Comparison of ENCODE assay signal across 15 cellular contexts in the genomic region with DNA sequence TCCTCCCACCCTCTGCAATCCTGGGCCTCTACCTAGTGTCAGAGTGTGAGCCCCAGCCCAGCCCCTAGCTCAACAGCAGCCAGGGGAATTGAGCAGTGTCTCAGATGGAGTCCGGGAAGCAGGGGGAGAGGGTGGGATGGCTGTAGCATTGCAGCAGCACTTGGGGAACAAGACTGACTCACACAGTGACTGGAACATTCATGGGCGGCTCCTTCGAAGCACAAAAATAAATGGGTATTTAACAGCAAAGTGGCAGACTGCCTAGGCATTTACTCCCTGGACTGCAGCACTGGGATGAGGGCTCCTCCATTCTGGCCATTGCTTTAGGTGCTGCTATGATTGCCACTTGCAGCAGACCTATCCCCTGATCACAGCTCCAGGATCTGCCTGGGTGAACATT. TPM values are rescaled to one million over a fixed set of nuclear protein-coding genes. Genes with fewer than 3 reads are reported as not detected.
DNase-seq lines count a peak whose midpoint lies in the region; ATAC-seq, FAIRE-seq and TF ChIP-seq lines count a peak whose summit lies in the region.
"Had no signal": no experiment of that assay in that cellular context is flagged by ENCODE, and none has a peak within 500 bp of the region (broad histone marks: within the 10 kb centered on the region; RNA-seq: fewer than 3 reads in every experiment).

No MANE protein-coding gene starts in this region.

- H2AK5ac ChIP-seq in H1 (ENCODE audit: low read depth, low read length), result no peak overlapping the region

- WGBS in H1 (ENCODE audit: extremely low coverage in 1 of 2, insufficient coverage in 1 of 2, insufficient read length in 1 of 2, insufficient replicate concordance in 2 of 2, low coverage in 1 of 2, low lambda C conversion rate in 2 of 2, missing lambda C conversion rate in 1 of 2), 2 experiments, result 85% methylated on average over 3 of the region's 3 CpGs; no CpG with 5 or more reads in 1 of the 2 experiments
- WGBS in lung, 2 donors, result 86 to 89% methylated on average over 3 of the region's 3 CpGs
- WGBS in stomach, 5 donors, result 71 to 91% (median 89%) methylated on average over 3 of the region's 3 CpGs

- H3K23me2 ChIP-seq in H1 (ENCODE audit: low read depth, low read length), result no peaks in the 10 kb centered on the region

- no peaks in the 10 kb centered on the region for H3K79me2 ChIP-seq in GM23338 (replicated peaks; ENCODE audit: insufficient read depth)
- no peaks in the 10 kb centered on the region for H3K79me2 ChIP-seq in H1 (ENCODE audit: control insufficient read depth in 1 of 2, insufficient read depth in 2 of 2, low read length in 2 of 2)

- POLR2A ChIA-PET in H1 (lab: Charles Lee; ENCODE audit: partially characterized antibody), result no interaction called here

- H2AFZ ChIP-seq in GM23338 (peak overlapping the region; percentile 91), H1 (ENCODE audit: low read length) (peak overlapping the region; percentile 72; the same call in 1 of the 2 replicates)

- CTCF ChIA-PET in H1 (lab: Charles Lee; ENCODE audit: partially characterized antibody), result no interaction called here

- no peak for TF ChIP-seq RAD21 in H1 (IDR thresholded peaks at IDR 0.05 in 1 of 2, conservative IDR thresholded peaks at IDR 0.05 in 1 of 2; ENCODE audit: low read depth in 2 of 2, low read length in 2 of 2)

- H3K27me3 ChIP-seq in GM23338 (ENCODE audit: insufficient read depth), result no peaks in the 10 kb centered on the region
- no peaks in the 10 kb centered on the region for H3K27me3 ChIP-seq in H1 (replicated peaks in 1 of 4; ENCODE audit: control insufficient read depth in 3 of 4, extremely low read depth in 1 of 4, insufficient read depth in 3 of 4, low read length in 3 of 4)
- no peaks in the 10 kb centered on the region for H3K27me3 ChIP-seq in lung (ENCODE audit: control insufficient read depth, insufficient read depth)
- H3K27me3 ChIP-seq in stomach, result no peaks in the 10 kb centered on the region
- no peaks in the 10 kb centered on the region for H3K27me3 ChIP-seq in gastrocnemius medialis
- H3K27me3 ChIP-seq: cardiac muscle cell, upper lobe of right lung had no signal

- H3K4me3 ChIP-seq in GM23338 (no peak overlapping the region), H1 (ENCODE audit: extremely low read depth in 1 of 4, insufficient read depth in 2 of 4, low read depth in 3 of 4, low read length in 4 of 4) (no peak overlapping the region), lung (no peak overlapping the region), stomach (no peak overlapping the region), gastrocnemius medialis (no peak overlapping the region)
- H3K4me3 ChIP-seq: cardiac muscle cell, upper lobe of right lung had no signal

- no peak overlapping the region for H3K56ac ChIP-seq in H1 (replicated peaks; ENCODE audit: insufficient read length, low read depth, low read length)

- H3K79me1 ChIP-seq in H1 (ENCODE audit: low read depth, low read length), result no peaks in the 10 kb centered on the region

- no peak overlapping the region for H3K14ac ChIP-seq in H1 (ENCODE audit: insufficient read length)

- TF ChIP-seq CTCF in GM23338 (conservative IDR thresholded peaks at IDR 0.05; ENCODE audit: low read depth in 2 of 2), result no peak
- no peak for TF ChIP-seq CTCF in H1 (IDR thresholded peaks at IDR 0.05; ENCODE audit: control extremely low read depth in 1 of 3, insufficient read depth in 1 of 3, low read depth in 1 of 3, low read length in 3 of 3)
- no peak for TF ChIP-seq CTCF in lung (IDR thresholded peaks at IDR 0.05; ENCODE audit: control extremely low read depth, extremely low read depth)
- TF ChIP-seq CTCF in stomach (IDR thresholded peaks at IDR 0.05), result no peak
- TF ChIP-seq CTCF in gastrocnemius medialis (IDR thresholded peaks at IDR 0.05 in 4 of 5, conservative IDR thresholded peaks at IDR 0.05 in 1 of 5), result no peak

- no peak overlapping the region for H4K5ac ChIP-seq in H1 (ENCODE audit: insufficient read length, low read depth, low read length)

- no peak overlapping the region for H4K8ac ChIP-seq in H1 (ENCODE audit: extremely low read depth, insufficient read depth, low read length)

- H3K4ac ChIP-seq in H1 (replicated peaks; ENCODE audit: insufficient read length, low read depth, low read length), result no peak overlapping the region

- peaks cover 6% of the 10 kb centered on the region; the same call in 1 of the 2 replicates for H3K9me2 ChIP-seq in GM23338 (ENCODE audit: insufficient read depth)

- no peak overlapping the region for H2BK120ac ChIP-seq in H1 (replicated peaks; ENCODE audit: low read depth, low read length)

- intact Hi-C loops in stomach (cut with DNase I; ENCODE audit: low total_unique reads) (no loop called here), gastrocnemius medialis (cut with DNase I; ENCODE audit: low total_unique reads) (no loop called here)

- no peak overlapping the region for H4K91ac ChIP-seq in H1 (replicated peaks; ENCODE audit: insufficient read length, low read length)

- peaks cover 10% of the 10 kb centered on the region for H3K4me1 Mint-ChIP-seq in GM23338
- H3K4me1 Mint-ChIP-seq: activated naive CD4-positive, alpha-beta T cell treated with anti-CD3 and anti-CD28 coated beads, Interleukin-2, amount 10 ng/mL, durations not matched to agents 7 days and 5 days had no signal

- no peaks in the 10 kb centered on the region for H4K20me1 ChIP-seq in GM23338 (replicated peaks; ENCODE audit: insufficient read depth)
- H4K20me1 ChIP-seq in H1 (replicated peaks in 1 of 2; ENCODE audit: control insufficient read depth in 1 of 2, insufficient read depth in 2 of 2, low read length in 2 of 2), result no peaks in the 10 kb centered on the region

- H2BK12ac ChIP-seq in H1 (ENCODE audit: low read depth, low read length), result no peak overlapping the region; the same call in 1 of the 2 replicates

- H3K23ac ChIP-seq in H1 (ENCODE audit: insufficient read length), result no peak overlapping the region

- H2BK15ac ChIP-seq in H1 (ENCODE audit: low read length), result no peak overlapping the region

- H3K27ac ChIP-seq in GM23338 (ENCODE audit: low read depth) (no peak overlapping the region), H1 (ENCODE audit: low read depth, low read length) (no peak overlapping the region), lung (ENCODE audit: low read depth in 1 of 2, low read length in 1 of 2) (no peak overlapping the region), stomach (peak overlapping the region in 3 of 5 donors; percentile 37 to 84 (median 50)), gastrocnemius medialis (no peak overlapping the region)
- H3K27ac ChIP-seq: cardiac muscle cell, upper lobe of right lung had no signal

- TF ChIP-seq POLR2A in H1 (IDR thresholded peaks at IDR 0.05; ENCODE audit: control extremely low read depth in 1 of 2, low read depth in 2 of 2, low read length in 2 of 2) (no peak), stomach (IDR thresholded peaks at IDR 0.05) (no peak), gastrocnemius medialis (IDR thresholded peaks at IDR 0.05) (no peak)

- H3K9me3 Mint-ChIP-seq in GM23338, result no peaks in the 10 kb centered on the region
- H3K9me3 Mint-ChIP-seq: activated naive CD4-positive, alpha-beta T cell treated with anti-CD3 and anti-CD28 coated beads, Interleukin-2, amount 10 ng/mL, durations not matched to agents 7 days and 5 days had no signal

- in situ Hi-C loops in gastrocnemius medialis (cut with MboI; ENCODE audit: low sequenced_read_pairs in 4 of 4), result no loop called here

- no peak overlapping the region for H2BK20ac ChIP-seq in H1 (ENCODE audit: low read length)

- no peaks in the 10 kb centered on the region for H3K36me3 ChIP-seq in GM23338 (ENCODE audit: insufficient read depth)
- H3K36me3 ChIP-seq in H1 (ENCODE audit: control insufficient read depth in 2 of 4, insufficient read depth in 4 of 4, low read length in 3 of 4), result no peaks in the 10 kb centered on the region
- no peaks in the 10 kb centered on the region for H3K36me3 ChIP-seq in lung (ENCODE audit: control insufficient read depth in 2 of 2, insufficient read depth in 2 of 2, low read length in 2 of 2)
- H3K36me3 ChIP-seq in stomach, result no peaks in the 10 kb centered on the region
- H3K36me3 ChIP-seq in gastrocnemius medialis, result no peaks in the 10 kb centered on the region
- H3K36me3 ChIP-seq: BE2C, cardiac muscle cell, upper lobe of right lung had no signal

- H3K4me2 ChIP-seq in GM23338 (no peak overlapping the region), H1 (ENCODE audit: insufficient read depth in 1 of 2, low read depth in 2 of 2, low read length in 2 of 2) (no peak overlapping the region)

- peaks cover 18% of the 10 kb centered on the region for H3K4me1 ChIP-seq in GM23338 (ENCODE audit: insufficient read depth)
- H3K4me1 ChIP-seq in H1 (replicated peaks in 1 of 4; ENCODE audit: control insufficient read depth in 3 of 4, insufficient read depth in 4 of 4, low read length in 3 of 4), result peaks cover 0 to 2% (median 0%) of the 10 kb centered on the region in 4 experiments; a peak in 3 of 7 replicates
- H3K4me1 ChIP-seq in lung (ENCODE audit: control insufficient read depth in 2 of 2, insufficient read depth in 2 of 2, low read length in 2 of 2), result peaks cover 3 to 13% of the 10 kb centered on the region in 2 donors
- H3K4me1 ChIP-seq in stomach, result peaks cover 2 to 29% (median 17%) of the 10 kb centered on the region in 4 donors
- H3K4me1 ChIP-seq in gastrocnemius medialis, result peaks cover 0 to 8% of the 10 kb centered on the region in 2 donors
- H3K4me1 ChIP-seq: BE2C, upper lobe of right lung had no signal

- no peak overlapping the region for H3K9ac ChIP-seq in H1 (replicated peaks in 1 of 4; ENCODE audit: extremely low read depth in 1 of 4, low read depth in 3 of 4, low read length in 3 of 4)

- H3K9me3 ChIP-seq in H1 (ENCODE audit: insufficient read depth in 2 of 2, low read depth in 1 of 2, low read length in 1 of 2) (no peaks in the 10 kb centered on the region), lung (ENCODE audit: control insufficient read depth in 2 of 2, insufficient read depth in 1 of 2, low read length in 1 of 2) (no peaks in the 10 kb centered on the region), stomach (no peaks in the 10 kb centered on the region), gastrocnemius medialis (no peaks in the 10 kb centered on the region)
- H3K9me3 ChIP-seq: BE2C, upper lobe of right lung had no signal

- FAIRE-seq in H1 (lab: Jason Lieb, UNC), result no peak

- no peak overlapping the region for H3K27ac Mint-ChIP-seq in GM23338
- H3K27ac Mint-ChIP-seq: activated naive CD4-positive, alpha-beta T cell treated with anti-CD3 and anti-CD28 coated beads, Interleukin-2, amount 10 ng/mL, durations not matched to agents 7 days and 5 days had no signal

- DNase-seq in GM23338 (ENCODE audit: low spot score) (peak; percentile 8), H1 (ENCODE audit: low read depth in 1 of 2, low spot score in 2 of 2) (no peak), lung (ENCODE audit: low spot score) (no peak), stomach (no peak), HT-29 (ENCODE audit: low spot score) (no peak), EL (no peak), gastrocnemius medialis (no peak)
- DNase-seq: activated naive CD4-positive, alpha-beta T cell treated with anti-CD3 and anti-CD28 coated beads, Interleukin-2, amount 10 ng/mL, durations not matched to agents 7 days and 5 days; BE2C; DMS 273 treated with DMSO at 0.1 percent for 48 hours; H7; NCI-H1105 treated with DMSO at 0.1 percent for 48 hours; upper lobe of right lung had no signal

- peaks cover 2% of the 10 kb centered on the region for H3K27me3 Mint-ChIP-seq in GM23338 (ENCODE audit: insufficient read depth, low read depth, poor library complexity)

- H3K18ac ChIP-seq in H1 (ENCODE audit: extremely low read depth, low read length), result 0 out of 2 replicates have a peak overlapping the region, but pooled peaks have one; percentile 24

- peak; percentile 39; the same call in 2 of the 3 replicates for ATAC-seq in GM23338
- peak; percentile 10 for ATAC-seq in lung (ENCODE audit: insufficient read depth, low FRiP score)
- ATAC-seq in HG03354 (IDR thresholded peaks at IDR 0.05; ENCODE audit: poor library complexity, severe bottlenecking, unreplicated experiment), result no peak
- ATAC-seq in gastrocnemius medialis, result no peak
- ATAC-seq: upper lobe of right lung had no signal

- no peaks in the 10 kb centered on the region for H3K36me3 Mint-ChIP-seq in GM23338 (ENCODE audit: low read depth)
- H3K36me3 Mint-ChIP-seq: activated naive CD4-positive, alpha-beta T cell treated with anti-CD3 and anti-CD28 coated beads, Interleukin-2, amount 10 ng/mL, durations not matched to agents 7 days and 5 days had no signal

- H2BK5ac ChIP-seq in H1 (ENCODE audit: low read depth, low read length), result peak overlapping the region; percentile 32; the same call in 1 of the 2 replicates

- H3K4me3 Mint-ChIP-seq in GM23338, result no peak overlapping the region
- H3K4me3 Mint-ChIP-seq: activated naive CD4-positive, alpha-beta T cell treated with anti-CD3 and anti-CD28 coated beads, Interleukin-2, amount 10 ng/mL, durations not matched to agents 7 days and 5 days had no signal

- TF ChIP-seq EP300 in H1 (IDR thresholded peaks at IDR 0.05; ENCODE audit: borderline replicate concordance in 1 of 2, low read depth in 2 of 2, low read length in 2 of 2), result no peak
- peak; percentile 59 for TF ChIP-seq EP300 in stomach (IDR thresholded peaks at IDR 0.05)

- no peaks in the 10 kb centered on the region for H3F3A ChIP-seq in GM23338 (replicated peaks; ENCODE audit: low read depth)

RNA-seq across cellular contexts. Expression of gene STK38L, which starts 46.0 kb away (rescaled TPM):
- total RNA-seq in GM23338 (2014; rRNA removed; shearing (Covaris generic)), result 56.5 and 59.7 TPM in 2 replicates
- polyA plus RNA-seq in GM23338 (2016; fragmentation: Nextera tagmentation; extraction: Ambion mirVana) (28.9 and 31.0 TPM in 2 replicates), H1 (2011; rRNA removed) (3.7 and 8.1 TPM in 2 replicates), lung (10 to 100 TPM in 1 of 2 donors, 1 to 10 TPM in 1; 6.5 to 10.1 TPM), stomach (10 to 100 TPM in 2 of 3 donors, 1 to 10 TPM in 1; 8.5 to 16.3 (median 12.1) TPM)
- total RNA-seq in H1 (2021; fragmentation: NEBNext Ultra II Directional; extraction: Animal tissue kit (Norgen Biotek cat#: 25700)), result 63.6 and 68.8 TPM in 2 replicates
- polyA plus RNA-seq in H1 (2011; cell fraction: cytosol; rRNA removed), result 14.4 TPM
- polyA plus RNA-seq in H1 (2011; cell fraction: nucleus; rRNA removed), result 4.1 TPM
- 20.2 to 40.9 TPM (median 24.5 TPM) in 4 replicates for polyA plus RNA-seq in H1 (2012, experiment 1 of 2)
- polyA plus RNA-seq in H1 (2012, experiment 2 of 2), result 1.2 TPM
- polyA plus RNA-seq in H1 (2013, experiment 1 of 2), result 32.4 TPM
- 33.7 TPM for polyA plus RNA-seq in H1 (2013, experiment 2 of 2)
- polyA minus RNA-seq in H1 (2011; rRNA and poly(A)+ RNA removed), result 12.6 and 16.4 TPM in 2 replicates
- 15.7 TPM for polyA minus RNA-seq in H1 (2011; cell fraction: cytosol; rRNA and poly(A)+ RNA removed)
- 21.0 TPM for polyA minus RNA-seq in H1 (2011; cell fraction: nucleus; rRNA and poly(A)+ RNA removed)
- total RNA-seq in lung (10 to 100 TPM; 27.0 to 41.5 TPM), stomach (100 to 1,000 TPM in 1 of 5 donors, 10 to 100 TPM in 4; 21.7 to 118 (median 47.8) TPM), gastrocnemius medialis (10 to 100 TPM; 12.9 to 20.0 (median 13.5) TPM)
- total RNA-seq in HT-29 (2014; rRNA removed; shearing (Covaris generic)), result 19.6 and 33.2 TPM in 2 replicates

Comparison
In these comparisons a context has a peak if more than half of its experiments do, and no peak if none do; other contexts are left out.
1. ATAC-seq: peak in GM23338 (single experiment) and lung (single experiment); none in HG03354 (single experiment) and gastrocnemius medialis (0 of 2).
2. H3K27ac ChIP-seq: peak in stomach (3 of 5); none in GM23338 (single experiment), H1 (single experiment), lung (0 of 2) and gastrocnemius medialis (0 of 4).